ENCODE assay signal across 27 cellular contexts in the genomic region with DNA sequence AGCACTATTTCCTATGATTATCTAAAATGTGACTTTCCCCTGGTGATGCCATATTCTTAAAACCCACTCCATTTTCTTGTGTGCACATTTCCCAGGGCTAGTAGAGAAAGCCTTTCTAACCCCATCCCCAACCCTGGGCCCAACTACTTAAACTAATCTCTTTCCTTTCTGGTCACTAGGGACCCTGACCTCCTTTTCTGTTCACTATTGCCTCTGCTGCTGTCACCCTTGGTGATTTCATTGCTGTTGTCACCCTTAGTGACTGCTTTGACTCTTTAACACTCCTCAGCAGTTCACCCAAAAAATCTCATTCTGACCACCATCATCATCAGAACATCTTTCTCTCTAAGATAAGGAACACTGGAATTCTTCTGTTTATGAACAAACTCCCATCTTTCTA. TPM values are rescaled to one million over a fixed set of nuclear protein-coding genes. Genes with fewer than 3 reads are reported as not detected.
"Had no signal": no experiment of that assay in that cellular context is flagged by ENCODE, and none has a peak within 500 bp of the region (broad histone marks: within the 10 kb centered on the region; RNA-seq: fewer than 3 reads in every experiment).

No MANE protein-coding gene starts in this region.

- FAIRE-seq: frontal cortex had no signal

- H3K9me3 ChIP-seq: ascending aorta, breast epithelium, colonic mucosa had no signal

- H3K27me3 ChIP-seq: ascending aorta, breast epithelium, cardiac muscle cell, colonic mucosa had no signal

- H3K4me3 ChIP-seq: ascending aorta, breast epithelium, cardiac muscle cell, colonic mucosa had no signal

- H3K4me1 Mint-ChIP-seq: activated CD4-positive, alpha-beta T cell treated with anti-CD3 and anti-CD28 coated beads, Interleukin-2, amount 10 ng/mL, durations not matched to agents 7 days and 5 days; activated naive CD4-positive, alpha-beta T cell treated with anti-CD3 and anti-CD28 coated beads, Interleukin-2, amount 50 U/mL, for 24 hours; activated naive CD8-positive, alpha-beta T cell treated with anti-CD3 and anti-CD28 coated beads for 36 hours; brain had no signal

- DNase-seq: activated CD4-positive, alpha-beta T cell treated with anti-CD3 and anti-CD28 coated beads for 4 hours; activated CD4-positive, alpha-beta T cell treated with anti-CD3 and anti-CD28 coated beads, Interleukin-2, amount 10 ng/mL, durations not matched to agents 7 days and 5 days; activated CD4-positive, alpha-beta T cell treated with anti-CD3 and anti-CD28 coated beads, Interleukin-2, amount 50 U/mL, for 48 hours; activated CD4-positive, CD25-positive, alpha-beta regulatory T cell; activated CD4-positive, CD25-positive, alpha-beta regulatory T cell treated with anti-CD3 and anti-CD28 coated beads, Interleukin-2, amount 50 U/mL, for 72 hours; activated CD8-positive, alpha-beta memory T cell treated with anti-CD3 and anti-CD28 coated beads for 24 hours; activated CD8-positive, alpha-beta T cell treated with anti-CD3 and anti-CD28 coated beads for 36 hours; activated effector memory CD4-positive, alpha-beta T cell treated with anti-CD3 and anti-CD28 coated beads, Interleukin-2, amount 50 U/mL, for 16 hours; activated naive CD4-positive, alpha-beta T cell treated with anti-CD3 and anti-CD28 coated beads for 36 hours; activated naive CD8-positive, alpha-beta T cell treated with anti-CD3 and anti-CD28 coated beads for 36 hours; activated T-cell treated with anti-CD3 and anti-CD28 coated beads, Interleukin-2, amount 50 U/mL, for 4 hours; central memory CD4-positive, alpha-beta T cell; cerebellar nuclear complex; colonic mucosa; effector memory CD4-positive, alpha-beta T cell; endodermal cell; foreskin fibroblast; T-helper 2 cell had no signal

- H3K36me3 ChIP-seq: ascending aorta, breast epithelium, cardiac muscle cell, colonic mucosa had no signal

- H3K4me3 Mint-ChIP-seq: activated CD4-positive, alpha-beta T cell treated with anti-CD3 and anti-CD28 coated beads, Interleukin-2, amount 10 ng/mL, durations not matched to agents 7 days and 5 days; activated CD8-positive, alpha-beta T cell treated with anti-CD3 and anti-CD28 coated beads for 36 hours; activated naive CD4-positive, alpha-beta T cell treated with anti-CD3 and anti-CD28 coated beads for 36 hours; activated naive CD4-positive, alpha-beta T cell treated with anti-CD3 and anti-CD28 coated beads, Interleukin-2, amount 50 U/mL, for 24 hours; activated naive CD8-positive, alpha-beta T cell treated with anti-CD3 and anti-CD28 coated beads for 36 hours; activated T-cell treated with anti-CD3 and anti-CD28 coated beads, Interleukin-2, amount 50 U/mL, for 4 hours; brain; endodermal cell had no signal

- H3K27me3 Mint-ChIP-seq: activated naive CD4-positive, alpha-beta T cell treated with anti-CD3 and anti-CD28 coated beads, Interleukin-2, amount 50 U/mL, for 24 hours; activated naive CD8-positive, alpha-beta T cell treated with anti-CD3 and anti-CD28 coated beads for 36 hours; brain had no signal

- H3K27ac ChIP-seq: ascending aorta, cardiac muscle cell, colonic mucosa had no signal

- H3K27ac Mint-ChIP-seq: activated CD4-positive, alpha-beta T cell treated with anti-CD3 and anti-CD28 coated beads, Interleukin-2, amount 10 ng/mL, durations not matched to agents 7 days and 5 days; activated CD8-positive, alpha-beta T cell treated with anti-CD3 and anti-CD28 coated beads for 36 hours; activated naive CD4-positive, alpha-beta T cell treated with anti-CD3 and anti-CD28 coated beads for 36 hours; activated naive CD4-positive, alpha-beta T cell treated with anti-CD3 and anti-CD28 coated beads, Interleukin-2, amount 50 U/mL, for 24 hours; activated naive CD8-positive, alpha-beta T cell treated with anti-CD3 and anti-CD28 coated beads for 36 hours; activated T-helper 2 cell treated with anti-CD3 and anti-CD28 coated beads, Interferon-gamma antibody, Interleukin-2, Interleukin-4, amounts not matched to agents 10 μg/mL and 5 μg/mL and 100 μg/mL, durations not matched to agents 14 hours and 24 hours and 36 hours; brain; endodermal cell had no signal

- ATAC-seq: activated CD8-positive, alpha-beta T cell treated with anti-CD3 and anti-CD28 coated beads for 36 hours; activated T-cell treated with anti-CD3 and anti-CD28 coated beads, Interleukin-2, amount 50 U/mL, for 4 hours; esophagus mucosa had no signal

- H3K9me3 Mint-ChIP-seq: activated CD4-positive, alpha-beta T cell treated with anti-CD3 and anti-CD28 coated beads, Interleukin-2, amount 10 ng/mL, durations not matched to agents 7 days and 5 days; activated CD8-positive, alpha-beta T cell treated with anti-CD3 and anti-CD28 coated beads for 36 hours; activated naive CD4-positive, alpha-beta T cell treated with anti-CD3 and anti-CD28 coated beads for 36 hours; activated naive CD4-positive, alpha-beta T cell treated with anti-CD3 and anti-CD28 coated beads, Interleukin-2, amount 50 U/mL, for 24 hours; activated naive CD8-positive, alpha-beta T cell treated with anti-CD3 and anti-CD28 coated beads for 36 hours; activated T-cell treated with anti-CD3 and anti-CD28 coated beads, Interleukin-2, amount 50 U/mL, for 4 hours; activated T-helper 2 cell treated with anti-CD3 and anti-CD28 coated beads, Interferon-gamma antibody, Interleukin-2, Interleukin-4, amounts not matched to agents 10 μg/mL and 5 μg/mL and 100 μg/mL, durations not matched to agents 14 hours and 24 hours and 36 hours; brain; endodermal cell had no signal

RNA-seq across cellular contexts. Expression of a gene that starts 16.9 kb away (rescaled TPM):
- total RNA-seq: activated CD4-positive, alpha-beta T cell treated with anti-CD3 and anti-CD28 coated beads, Interleukin-2, amount 10 ng/mL, durations not matched to agents 7 days and 5 days; activated CD8-positive, alpha-beta T cell treated with anti-CD3 and anti-CD28 coated beads for 36 hours; activated naive CD4-positive, alpha-beta T cell treated with anti-CD3 and anti-CD28 coated beads for 36 hours; activated naive CD8-positive, alpha-beta T cell treated with anti-CD3 and anti-CD28 coated beads for 36 hours; activated T-cell treated with anti-CD3 and anti-CD28 coated beads, Interleukin-2, amount 50 U/mL, for 4 hours; activated T-helper 2 cell treated with anti-CD3 and anti-CD28 coated beads, Interferon-gamma antibody, Interleukin-2, Interleukin-4, amounts not matched to agents 10 μg/mL and 5 μg/mL and 100 μg/mL, durations not matched to agents 14 hours and 24 hours and 36 hours; cardiac muscle cell; T-helper 1 cell treated with Interleukin-12 subunit alpha and Interleukin-12 subunit beta and Interleukin-4 antibody, amounts not matched to agents 30 ng/mL and 1 ng/mL, for 36 hours had no signal
- polyA plus RNA-seq: cardiac muscle cell had no signal
